In genomic region chr13:28503182-28503980, GRCh38 we compare ENCODE assay signal across 1 cellular context.
TF ChIP-seq lines count a peak whose summit lies in the region.

No MANE protein-coding gene starts in this region.

TF ChIP-seq in WTC11, 78 proteins besides CTCF, POLR2A, EP300 and RAD21 (continued from another document):
- TF ChIP-seq ZBTB21 (CRISPR knock-in tag; IDR thresholded peaks at IDR 0.05; ENCODE audit: borderline replicate concordance): no peak
- TF ChIP-seq AFF4 (CRISPR knock-in tag; IDR thresholded peaks at IDR 0.05; ENCODE audit: borderline replicate concordance): no peak
- no peak for TF ChIP-seq ZSCAN18 (CRISPR knock-in tag; IDR thresholded peaks at IDR 0.05)
- no peak for TF ChIP-seq ATF2 (CRISPR knock-in tag; IDR thresholded peaks at IDR 0.05; ENCODE audit: borderline replicate concordance, low read depth)
- TF ChIP-seq FOXK1 (CRISPR knock-in tag; IDR thresholded peaks at IDR 0.05): no peak
- TF ChIP-seq ZNF138 (CRISPR knock-in tag; conservative IDR thresholded peaks at IDR 0.05): no peak
- TF ChIP-seq, protein P1, sequence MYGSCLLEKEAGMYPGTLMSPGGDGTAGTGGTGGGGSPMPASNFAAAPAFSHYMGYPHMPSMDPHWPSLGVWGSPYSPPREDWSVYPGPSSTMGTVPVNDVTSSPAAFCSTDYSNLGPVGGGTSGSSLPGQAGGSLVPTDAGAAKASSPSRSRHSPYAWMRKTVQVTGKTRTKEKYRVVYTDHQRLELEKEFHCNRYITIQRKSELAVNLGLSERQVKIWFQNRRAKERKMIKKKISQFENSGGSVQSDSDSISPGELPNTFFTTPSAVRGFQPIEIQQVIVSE (CRISPR knock-in tag; IDR thresholded peaks at IDR 0.05; ENCODE audit: borderline replicate concordance): no peak
- TF ChIP-seq FOXP4 (CRISPR knock-in tag; IDR thresholded peaks at IDR 0.05): no peak
- no peak for TF ChIP-seq NFYB (CRISPR knock-in tag; conservative IDR thresholded peaks at IDR 0.05; ENCODE audit: low read depth)
- TF ChIP-seq ZMAT4 (CRISPR knock-in tag; IDR thresholded peaks at IDR 0.05): no peak
- TF ChIP-seq, protein P2, sequence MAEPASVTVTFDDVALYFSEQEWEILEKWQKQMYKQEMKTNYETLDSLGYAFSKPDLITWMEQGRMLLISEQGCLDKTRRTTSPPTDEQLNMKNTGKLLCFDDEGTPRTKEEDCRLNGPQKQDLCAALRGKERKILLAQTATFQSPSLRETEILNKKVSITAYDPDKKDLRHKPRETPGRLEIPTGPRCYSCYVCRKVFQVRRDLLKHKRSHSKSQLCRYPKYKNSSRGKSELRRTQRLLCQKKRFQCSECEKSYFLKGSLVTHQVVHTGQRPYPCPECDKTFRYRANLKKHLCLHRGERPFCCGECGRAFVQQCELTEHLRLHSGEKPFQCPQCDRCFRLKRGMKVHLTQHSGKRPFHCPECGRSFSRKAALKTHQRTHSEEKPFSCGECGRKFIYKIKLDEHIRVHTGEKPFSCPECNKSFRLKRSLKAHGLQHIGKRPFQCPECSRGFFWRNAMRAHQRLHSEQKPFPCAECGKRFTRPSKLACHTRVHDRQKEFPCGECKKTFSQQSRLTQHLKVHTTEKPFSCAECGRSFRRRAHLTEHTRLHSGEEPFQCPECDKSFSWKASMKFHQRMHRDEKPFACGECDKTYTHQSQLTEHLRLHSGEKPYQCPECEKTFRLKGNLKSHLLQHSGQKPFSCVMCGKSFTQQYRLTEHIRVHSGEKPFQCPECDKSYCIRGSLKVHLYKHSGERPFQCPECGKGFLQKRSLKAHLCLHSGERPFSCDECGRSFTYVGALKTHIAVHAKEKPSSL (CRISPR knock-in tag; conservative IDR thresholded peaks at IDR 0.05): no peak
- TF ChIP-seq, protein P3, sequence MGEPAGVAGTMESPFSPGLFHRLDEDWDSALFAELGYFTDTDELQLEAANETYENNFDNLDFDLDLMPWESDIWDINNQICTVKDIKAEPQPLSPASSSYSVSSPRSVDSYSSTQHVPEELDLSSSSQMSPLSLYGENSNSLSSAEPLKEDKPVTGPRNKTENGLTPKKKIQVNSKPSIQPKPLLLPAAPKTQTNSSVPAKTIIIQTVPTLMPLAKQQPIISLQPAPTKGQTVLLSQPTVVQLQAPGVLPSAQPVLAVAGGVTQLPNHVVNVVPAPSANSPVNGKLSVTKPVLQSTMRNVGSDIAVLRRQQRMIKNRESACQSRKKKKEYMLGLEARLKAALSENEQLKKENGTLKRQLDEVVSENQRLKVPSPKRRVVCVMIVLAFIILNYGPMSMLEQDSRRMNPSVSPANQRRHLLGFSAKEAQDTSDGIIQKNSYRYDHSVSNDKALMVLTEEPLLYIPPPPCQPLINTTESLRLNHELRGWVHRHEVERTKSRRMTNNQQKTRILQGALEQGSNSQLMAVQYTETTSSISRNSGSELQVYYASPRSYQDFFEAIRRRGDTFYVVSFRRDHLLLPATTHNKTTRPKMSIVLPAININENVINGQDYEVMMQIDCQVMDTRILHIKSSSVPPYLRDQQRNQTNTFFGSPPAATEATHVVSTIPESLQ (CRISPR knock-in tag; IDR thresholded peaks at IDR 0.05): no peak
- TF ChIP-seq JAZF1 (CRISPR knock-in tag; IDR thresholded peaks at IDR 0.05): no peak
- no peak for TF ChIP-seq EMX1 (CRISPR knock-in tag; IDR thresholded peaks at IDR 0.05)
- TF ChIP-seq NR3C1 (CRISPR knock-in tag; conservative IDR thresholded peaks at IDR 0.05; ENCODE audit: low read depth): no peak
